In genomic region chr7:52017802-52018679, GRCh38 we compare ENCODE assay signal across 9 cellular contexts.
DNase-seq lines count a peak whose midpoint lies in the region; ATAC-seq, FAIRE-seq and TF ChIP-seq lines count a peak whose summit lies in the region.
"Had no signal": no experiment of that assay in that cellular context is flagged by ENCODE, and none has a peak within 500 bp of the region (broad histone marks: within the 10 kb centered on the region; RNA-seq: fewer than 3 reads in every experiment).

No MANE protein-coding gene starts in this region.

- no peaks in the 10 kb centered on the region for H3K27me3 Mint-ChIP-seq in stimulated activated memory B cell treated with anti-CD40 and anti-IgM and Interleukin-4, amounts not matched to agents 10 μg/mL and 1 μg/mL and 100 μg/mL, for 72 hours
- H3K27me3 Mint-ChIP-seq: memory B cell had no signal

- intact Hi-C loops in HepG2 (cut with micrococcal nuclease; ENCODE audit: unreplicated experiment), result no loop called here

- no peaks in the 10 kb centered on the region for H3K9me3 ChIP-seq in HepG2 (ENCODE audit: low read length)

- H3K4me1 ChIP-seq in HepG2 (ENCODE audit: insufficient read depth, low read length), result 0 out of 2 replicates have a peak, but pooled peaks cover 6% of the 10 kb centered on the region

- peak; percentile 44; the same call in 1 of the 2 replicates for TF ChIP-seq CTCF in GM12874 (IDR thresholded peaks at IDR 0.05; ENCODE audit: insufficient read depth, low read depth, low read length)
- TF ChIP-seq CTCF in HepG2 (CRISPR knock-in tag; IDR thresholded peaks at IDR 0.05), result peak; percentile 77

- H3K9me3 Mint-ChIP-seq in stimulated activated memory B cell treated with anti-CD40 and anti-IgM and Interleukin-4, amounts not matched to agents 10 μg/mL and 1 μg/mL and 100 μg/mL, for 72 hours, result peaks cover 6% of the 10 kb centered on the region

- POLR2A ChIA-PET in HepG2 (lab: Yijun Ruan, JAX), result interaction anchor here (1.6 kb wide), 1 partner anchor 11 kb away, joined by 4 read pairs; no protein-coding TSS in a partner anchor

- 0 out of 2 replicates have a peak, but pooled peaks have one; percentile 10 for TF ChIP-seq RAD21 in HepG2 (CRISPR knock-in tag; IDR thresholded peaks at IDR 0.05)

- 1% methylated on average over 7 of the region's 8 CpGs for WGBS in HepG2 (ENCODE audit: low lambda C conversion rate)

- peak overlapping the region; percentile 41 for H3K27ac ChIP-seq in HepG2 (ENCODE audit: extremely low read length, insufficient read depth, low read length)

- no peak overlapping the region for H3K4me3 Mint-ChIP-seq in stimulated activated memory B cell treated with anti-CD40 and anti-IgM and Interleukin-4, amounts not matched to agents 10 μg/mL and 1 μg/mL and 100 μg/mL, for 72 hours
- H3K4me3 Mint-ChIP-seq: memory B cell; T-helper 1 cell treated with Interleukin-12 subunit alpha and Interleukin-12 subunit beta and Interleukin-4 antibody, amounts not matched to agents 30 μg/mL and 1 μg/mL, for 36 hours had no signal

- no peak overlapping the region for H3K27ac Mint-ChIP-seq in stimulated activated memory B cell treated with anti-CD40 and anti-IgM and Interleukin-4, amounts not matched to agents 10 μg/mL and 1 μg/mL and 100 μg/mL, for 72 hours
- H3K27ac Mint-ChIP-seq: memory B cell; T-helper 1 cell treated with Interleukin-12 subunit alpha and Interleukin-12 subunit beta and Interleukin-4 antibody, amounts not matched to agents 30 μg/mL and 1 μg/mL, for 36 hours had no signal

- TF ChIP-seq EP300 in HepG2 (IDR thresholded peaks at IDR 0.05; ENCODE audit: low read depth in 2 of 2, low read length in 2 of 2) (no peak; a peak in 1 of 4 replicates), HepG2 (CRISPR knock-in tag; IDR thresholded peaks at IDR 0.05; ENCODE audit: borderline replicate concordance) (no peak)

- H3K36me3 Mint-ChIP-seq in stimulated activated memory B cell treated with anti-CD40 and anti-IgM and Interleukin-4, amounts not matched to agents 10 μg/mL and 1 μg/mL and 100 μg/mL, for 72 hours, result no peaks in the 10 kb centered on the region
- H3K36me3 Mint-ChIP-seq: memory B cell had no signal

- TF ChIP-seq POLR2A in HepG2 (IDR thresholded peaks at IDR 0.05; ENCODE audit: insufficient read depth in 1 of 2, low read depth in 2 of 2, low read length in 2 of 2), result no peak
- no peak for TF ChIP-seq POLR2A in GM12892 (IDR thresholded peaks at IDR 0.05; ENCODE audit: low read depth, low read length)

- peak; percentile 86 for DNase-seq in SK-MEL-5 (ENCODE audit: low read depth, low spot score)
- DNase-seq in HepG2 (ENCODE audit: low spot score), result peak; percentile 58
- DNase-seq in stimulated activated CD4-positive, alpha-beta T cell treated with anti-CD3 and anti-CD28 coated beads, Interleukin-1b, Interleukin-23, amount 100 ng/mL, for 48 hours, result no peak
- DNase-seq in GM12892 (ENCODE audit: insufficient read length), result no peak

- peak overlapping the region; percentile 30 to 56 (median 36) for H3K4me3 ChIP-seq in HepG2 (replicated peaks in 1 of 3; ENCODE audit: insufficient read depth in 1 of 3, low read depth in 2 of 3, low read length in 3 of 3)

- FAIRE-seq in HepG2 (lab: Jason Lieb, UNC) (peak; percentile 32), GM12892 (lab: Jason Lieb, UNC) (no peak)

- H3K4me1 Mint-ChIP-seq in stimulated activated memory B cell treated with anti-CD40 and anti-IgM and Interleukin-4, amounts not matched to agents 10 μg/mL and 1 μg/mL and 100 μg/mL, for 72 hours, result no peaks in the 10 kb centered on the region
- H3K4me1 Mint-ChIP-seq: memory B cell had no signal

- no TSS peak for BruUV-seq in HepG2 (replicated peaks; lab: Mats Ljungman, UMichigan)

- in situ Hi-C loops in SK-MEL-5 (cut with HindIII; ENCODE audit: low pct_unique_long_range_greater_than_20kb, low sequenced_read_pairs), result no loop called here
- in situ Hi-C loops in HepG2 (cut with HindIII; ENCODE audit: extremely low pct_ligation_motif_present, low pct_unique_long_range_greater_than_20kb), result no loop called here

- CTCF ChIA-PET in HepG2 (lab: Yijun Ruan, JAX; ENCODE audit: low intra/inter-chr PET ratio, low total read pairs), result no interaction called here

- no peaks in the 10 kb centered on the region for H3K79me2 ChIP-seq in HepG2 (ENCODE audit: insufficient read depth, low read length)

- H3K36me3 ChIP-seq in HepG2 (replicated peaks in 1 of 2; ENCODE audit: control insufficient read depth in 1 of 2, insufficient read depth in 2 of 2, low read length in 2 of 2), result no peaks in the 10 kb centered on the region

- H4K20me1 ChIP-seq in HepG2 (ENCODE audit: insufficient read depth, low read length), result no peaks in the 10 kb centered on the region

- H3K4me2 ChIP-seq in HepG2 (ENCODE audit: low read depth, low read length), result peak overlapping the region; percentile 75

- ATAC-seq in HG02885 (IDR thresholded peaks at IDR 0.05; ENCODE audit: poor library complexity, unreplicated experiment) (peak; percentile 50), HepG2 (peak; percentile 97)
- ATAC-seq in stimulated activated memory B cell treated with anti-CD40 and anti-IgM and Interleukin-4, amounts not matched to agents 10 μg/mL and 1 μg/mL and 100 μg/mL, for 72 hours, result no peak

- no peaks in the 10 kb centered on the region for H3K27me3 ChIP-seq in HepG2 (ENCODE audit: control insufficient read depth in 1 of 2, insufficient read depth in 2 of 2, low read length in 2 of 2)

- H3K9ac ChIP-seq in HepG2 (ENCODE audit: insufficient read depth, low read depth, low read length), result peak overlapping the region; percentile 49; the same call in 1 of the 2 replicates

- H2AFZ ChIP-seq in HepG2 (ENCODE audit: low read length), result peak overlapping the region; percentile 88

TF ChIP-seq in HepG2, 621 proteins besides CTCF, POLR2A, EP300 and RAD21 (continues in another document):
- TF ChIP-seq THAP8 (CRISPR knock-in tag; IDR thresholded peaks at IDR 0.05; ENCODE audit: borderline replicate concordance) (no peak), ZNF234 (CRISPR knock-in tag; conservative IDR thresholded peaks at IDR 0.05) (no peak), HMG20A (CRISPR knock-in tag; IDR thresholded peaks at IDR 0.05; ENCODE audit: borderline replicate concordance) (no peak), TCF7 (IDR thresholded peaks at IDR 0.05; ENCODE audit: low read depth) (no peak; the same call in 1 of the 2 replicates), ZEB1 (IDR thresholded peaks at IDR 0.05; ENCODE audit: insufficient replicate concordance, low read depth) (no peak), ZNF562 (CRISPR knock-in tag; IDR thresholded peaks at IDR 0.05; ENCODE audit: borderline replicate concordance) (no peak), ZNF543 (CRISPR knock-in tag; IDR thresholded peaks at IDR 0.05) (no peak), MIER2 (CRISPR knock-in tag; IDR thresholded peaks at IDR 0.05) (no peak), PPARG (CRISPR knock-in tag; conservative IDR thresholded peaks at IDR 0.05) (no peak), SRY (CRISPR knock-in tag; IDR thresholded peaks at IDR 0.05) (no peak), SNRNP70 (IDR thresholded peaks at IDR 0.05; ENCODE audit: low read depth, low read length) (no peak), SUZ12 (IDR thresholded peaks at IDR 0.05; ENCODE audit: low read depth, low read length) (no peak), HNRNPK (IDR thresholded peaks at IDR 0.05; ENCODE audit: low read depth, low read length, poor library complexity, severe bottlenecking) (no peak), KMT2B (CRISPR knock-in tag; IDR thresholded peaks at IDR 0.05) (no peak), TOE1 (CRISPR knock-in tag; IDR thresholded peaks at IDR 0.05) (no peak), HNF4G (IDR thresholded peaks at IDR 0.05; ENCODE audit: borderline replicate concordance, low read depth, low read length) (peak; percentile 53), HNF4G (CRISPR knock-in tag; IDR thresholded peaks at IDR 0.05; ENCODE audit: borderline replicate concordance, low read depth) (no peak), ZFY (CRISPR knock-in tag; IDR thresholded peaks at IDR 0.05) (no peak), MIXL1 (CRISPR knock-in tag; IDR thresholded peaks at IDR 0.05) (no peak), GATAD2A (CRISPR knock-in tag; IDR thresholded peaks at IDR 0.05) (peak; percentile 6; the same call in 1 of the 2 replicates), BHLHE40 (IDR thresholded peaks at IDR 0.05; ENCODE audit: low read length) (no peak), MYPOP (CRISPR knock-in tag; IDR thresholded peaks at IDR 0.05) (no peak)
- TF ChIP-seq, protein P1, sequence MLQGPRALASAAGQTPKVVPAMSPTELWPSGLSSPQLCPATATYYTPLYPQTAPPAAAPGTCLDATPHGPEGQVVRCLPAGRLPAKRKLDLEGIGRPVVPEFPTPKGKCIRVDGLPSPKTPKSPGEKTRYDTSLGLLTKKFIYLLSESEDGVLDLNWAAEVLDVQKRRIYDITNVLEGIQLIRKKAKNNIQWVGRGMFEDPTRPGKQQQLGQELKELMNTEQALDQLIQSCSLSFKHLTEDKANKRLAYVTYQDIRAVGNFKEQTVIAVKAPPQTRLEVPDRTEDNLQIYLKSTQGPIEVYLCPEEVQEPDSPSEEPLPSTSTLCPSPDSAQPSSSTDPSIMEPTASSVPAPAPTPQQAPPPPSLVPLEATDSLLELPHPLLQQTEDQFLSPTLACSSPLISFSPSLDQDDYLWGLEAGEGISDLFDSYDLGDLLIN (CRISPR knock-in tag; IDR thresholded peaks at IDR 0.05; ENCODE audit: borderline replicate concordance), result no peak

Comparison
In these comparisons a context has a peak if more than half of its experiments do, and no peak if none do; other contexts are left out.
1. DNase-seq: peak in SK-MEL-5 (single experiment) and HepG2 (single experiment); none in stimulated activated CD4-positive, alpha-beta T cell treated with anti-CD3 and anti-CD28 coated beads, Interleukin-1b, Interleukin-23, amount 100 ng/mL, for 48 hours (single experiment) and GM12892 (single experiment).